9 cellular contexts compared by ENCODE assay signal in genomic region chr3:170867143-170867542, GRCh38. TPM values are rescaled to one million over a fixed set of nuclear protein-coding genes. Genes with fewer than 3 reads are reported as not detected.
A peak's percentile ranks its signal among the peaks of the same experiment; 100 is the strongest.
DNase-seq lines count a peak whose midpoint lies in the region; ATAC-seq and TF ChIP-seq lines count a peak whose summit lies in the region.
"Had no signal": no experiment of that assay in that cellular context is flagged by ENCODE, and none has a peak within 500 bp of the region (broad histone marks: within the 10 kb centered on the region; RNA-seq: fewer than 3 reads in every experiment).

No MANE protein-coding gene starts in this region.

- no peak for TF ChIP-seq CTCF in MCF 10A (IDR thresholded peaks at IDR 0.05; ENCODE audit: unreplicated experiment)
- TF ChIP-seq CTCF in breast epithelium (IDR thresholded peaks at IDR 0.05): no peak
- no peak for TF ChIP-seq CTCF in epithelial cell of proximal tubule (conservative IDR thresholded peaks at IDR 0.05; ENCODE audit: low read depth, low read length)

- peaks cover 0 to 6% of the 10 kb centered on the region in 2 donors for H3K4me1 ChIP-seq in breast epithelium

- POLR2A ChIA-PET in MCF 10A (lab: Yijun Ruan, JAX): interaction anchor here (0.7 to 1.5 kb wide), 3 partner anchors 10 to 1097 kb away, joined by 3 read pairs; no protein-coding TSS in a partner anchor

- intact Hi-C loops in MCF 10A (cut with micrococcal nuclease) (no loop called here), breast epithelium (cut with DNase I; ENCODE audit: low total_unique reads) (no loop called here)

- H3K27ac ChIP-seq in breast epithelium: no peak overlapping the region
- H3K27ac ChIP-seq: pancreas had no signal

- H3K27me3 ChIP-seq in breast epithelium: no peaks in the 10 kb centered on the region
- H3K27me3 ChIP-seq: pancreas had no signal

- H3K27me3 Mint-ChIP-seq in MCF 10A (ENCODE audit: insufficient read depth, unreplicated experiment): no peaks in the 10 kb centered on the region
- H3K27me3 Mint-ChIP-seq in stimulated activated naive B cell treated with anti-CD40 and anti-IgM and Interleukin-4, amounts not matched to agents 10 μg/mL and 1 μg/mL and 100 μg/mL, for 72 hours: no peaks in the 10 kb centered on the region

- H3K4me3 ChIP-seq in breast epithelium: no peak overlapping the region
- peak overlapping the region; percentile 1 for H3K4me3 ChIP-seq in epithelial cell of proximal tubule (ENCODE audit: low read depth, low read length)

- no peak for TF ChIP-seq POLR2A in breast epithelium (IDR thresholded peaks at IDR 0.05)

- DNase-seq in MCF 10A (ENCODE audit: unreplicated experiment): peak; percentile 5
- no peak for DNase-seq in breast epithelium (ENCODE audit: low spot score in 2 of 2)
- DNase-seq in NAMALWA (ENCODE audit: low spot score): peak; percentile 65
- no peak for DNase-seq in epithelial cell of proximal tubule (ENCODE audit: low read depth)
- DNase-seq in stimulated activated naive B cell treated with anti-CD40 and anti-IgM and Interleukin-4, amounts not matched to agents 10 μg/mL and 1 μg/mL and 100 μg/mL, for 72 hours: no peak
- no peak for DNase-seq in NCI-H1694 treated with DMSO at 0.1 percent for 48 hours (lab: John Stamatoyannopoulos, UW)
- DNase-seq: pancreas had no signal

- peak overlapping the region; percentile 59 for H3K27ac Mint-ChIP-seq in MCF 10A (ENCODE audit: low read depth, unreplicated experiment)
- peak overlapping the region; percentile 71 for H3K27ac Mint-ChIP-seq in stimulated activated naive B cell treated with anti-CD40 and anti-IgM and Interleukin-4, amounts not matched to agents 10 μg/mL and 1 μg/mL and 100 μg/mL, for 72 hours

- H3K4me1 Mint-ChIP-seq in MCF 10A (ENCODE audit: insufficient read depth, unreplicated experiment): peaks cover 15% of the 10 kb centered on the region
- H3K4me1 Mint-ChIP-seq in stimulated activated naive B cell treated with anti-CD40 and anti-IgM and Interleukin-4, amounts not matched to agents 10 μg/mL and 1 μg/mL and 100 μg/mL, for 72 hours: peaks cover 12 to 24% of the 10 kb centered on the region in 2 donors

- CTCF ChIA-PET in MCF 10A (lab: Yijun Ruan, JAX): interaction anchor here (5.5 kb wide), 1 partner anchor 18 kb away, joined by 31 read pairs; no protein-coding TSS in a partner anchor

- H3K36me3 ChIP-seq in breast epithelium: peaks cover 5% of the 10 kb centered on the region

- H3K9me3 ChIP-seq in breast epithelium: no peaks in the 10 kb centered on the region
- H3K9me3 ChIP-seq: pancreas had no signal

- H3K4me3 Mint-ChIP-seq in MCF 10A (ENCODE audit: unreplicated experiment): peak overlapping the region; percentile 93
- peak overlapping the region; percentile 55 to 62 for H3K4me3 Mint-ChIP-seq in stimulated activated naive B cell treated with anti-CD40 and anti-IgM and Interleukin-4, amounts not matched to agents 10 μg/mL and 1 μg/mL and 100 μg/mL, for 72 hours

- ATAC-seq in stimulated activated naive B cell treated with anti-CD40 and anti-IgM and Interleukin-4, amounts not matched to agents 10 μg/mL and 1 μg/mL and 100 μg/mL, for 72 hours (replicated peaks): peak; percentile 35 to 40
- ATAC-seq in HG02588 (IDR thresholded peaks at IDR 0.05; ENCODE audit: unreplicated experiment): no peak
- no peak for ATAC-seq in GM21447 (IDR thresholded peaks at IDR 0.05; ENCODE audit: unreplicated experiment)
- ATAC-seq: pancreas had no signal

- H3K9me3 Mint-ChIP-seq in MCF 10A (ENCODE audit: unreplicated experiment): no peaks in the 10 kb centered on the region
- peaks cover 0 to 5% of the 10 kb centered on the region in 2 donors for H3K9me3 Mint-ChIP-seq in stimulated activated naive B cell treated with anti-CD40 and anti-IgM and Interleukin-4, amounts not matched to agents 10 μg/mL and 1 μg/mL and 100 μg/mL, for 72 hours

- H3K36me3 Mint-ChIP-seq in MCF 10A (ENCODE audit: insufficient read depth, unreplicated experiment): peaks cover 52% of the 10 kb centered on the region
- H3K36me3 Mint-ChIP-seq in stimulated activated naive B cell treated with anti-CD40 and anti-IgM and Interleukin-4, amounts not matched to agents 10 μg/mL and 1 μg/mL and 100 μg/mL, for 72 hours: peaks cover 26 to 35% of the 10 kb centered on the region in 2 donors

- BruUV-seq in MCF 10A (replicated peaks; lab: Mats Ljungman, UMichigan): no TSS peak

RNA-seq across cellular contexts. Expression of gene RPL22L1, which starts 2.9 kb away (rescaled TPM):
- total RNA-seq in MCF 10A (2022) (205 and 409 TPM in 2 replicates), breast epithelium (100 to 1,000 TPM in 2 of 3 donors, 10 to 100 TPM in 1; 36.5 to 196 (median 114) TPM), epithelial cell of proximal tubule (362 and 510 TPM in 2 replicates)

RNA-seq across cellular contexts. Expression of gene EIF5A2, which starts 41.3 kb away (rescaled TPM):
- total RNA-seq in MCF 10A (2022): 6.0 and 15.0 TPM in 2 replicates
- 1 to 10 TPM; 4.7 to 7.4 (median 5.2) TPM for total RNA-seq in breast epithelium
- 4.2 and 7.5 TPM in 2 replicates for total RNA-seq in epithelial cell of proximal tubule

Comparison
In these comparisons a context has a peak if more than half of its experiments do, and no peak if none do; other contexts are left out.
1. DNase-seq: peak in MCF 10A (single experiment) and NAMALWA (single experiment); none in breast epithelium (0 of 2), epithelial cell of proximal tubule (single experiment), stimulated activated naive B cell treated with anti-CD40 and anti-IgM and Interleukin-4, amounts not matched to agents 10 μg/mL and 1 μg/mL and 100 μg/mL, for 72 hours (single experiment) and NCI-H1694 treated with DMSO at 0.1 percent for 48 hours (single experiment).
2. ATAC-seq: peak in stimulated activated naive B cell treated with anti-CD40 and anti-IgM and Interleukin-4, amounts not matched to agents 10 μg/mL and 1 μg/mL and 100 μg/mL, for 72 hours (2 of 2); none in HG02588 (single experiment) and GM21447 (single experiment).